In genomic region chr4:3736806-3737205, GRCh38 we compare ENCODE assay signal across 21 cellular contexts. TPM values are rescaled to one million over a fixed set of nuclear protein-coding genes. Genes with fewer than 3 reads are reported as not detected.
"Had no signal": no experiment of that assay in that cellular context is flagged by ENCODE, and none has a peak within 500 bp of the region (broad histone marks: within the 10 kb centered on the region; RNA-seq: fewer than 3 reads in every experiment).

No MANE protein-coding gene starts in this region.

- H3K9me3 ChIP-seq: MG63, SJCRH30 had no signal

- H3K4me3 ChIP-seq: MG63, SJCRH30 had no signal

- ATAC-seq: Panc1, PC-3, Right ventricle myocardium inferior had no signal

- H3K4me1 ChIP-seq: SJCRH30 had no signal

- DNase-seq: KBM-7; MG63; NCI-H1092; NCI-H1105 treated with DMSO at 0.1 percent for 48 hours; NCI-H1417 treated with DMSO at 0.1 percent for 48 hours; NCI-H146; NCI-H1694 treated with DMSO at 0.1 percent for 48 hours; NCI-H1930; NCI-H2081; NCI-H2107; NCI-H226; NCI-H446; NCI-H510A; NCI-H524 treated with DMSO at 0.1 percent for 48 hours; NK-92 treated with Interleukin-12 subunit alpha and Interleukin-12 subunit beta, amount 100 ng/mL, for 24 hours; PC-3; SHP77 treated with DMSO at 0.1 percent for 48 hours; SJCRH30; T-helper 1 cell had no signal

- H3K27ac ChIP-seq: SJCRH30 had no signal

- H3K36me3 ChIP-seq: MG63, SJCRH30 had no signal

- H3K27me3 ChIP-seq: MG63 had no signal

RNA-seq across cellular contexts. Expression of gene ADRA2C, which starts 29.4 kb away (rescaled TPM):
- total RNA-seq: PC-3 had no signal
